ENCODE assay signal across 12 cellular contexts in genomic region chr10:12628964-12629766, GRCh38.
A peak's percentile ranks its signal among the peaks of the same experiment; 100 is the strongest.
DNase-seq lines count a peak whose midpoint lies in the region; ATAC-seq and TF ChIP-seq lines count a peak whose summit lies in the region.
"Had no signal": no experiment of that assay in that cellular context is flagged by ENCODE, and none has a peak within 500 bp of the region (broad histone marks: within the 10 kb centered on the region; RNA-seq: fewer than 3 reads in every experiment).

No MANE protein-coding gene starts in this region.

- H3K9me3 ChIP-seq in endodermal cell (ENCODE audit: control insufficient read depth, low read length) (peaks cover 16% of the 10 kb centered on the region), aorta (ENCODE audit: control insufficient read depth, low read length) (no peaks in the 10 kb centered on the region)
- H3K9me3 ChIP-seq: suprapubic skin had no signal

- intact Hi-C loops in aorta (cut with DNase I): no loop called here

- peak; percentile 66 to 90 for ATAC-seq in activated naive CD4-positive, alpha-beta T cell treated with anti-CD3 and anti-CD28 coated beads, Interleukin-2, amount 50 U/mL, for 72 hours
- no peak for ATAC-seq in stimulated activated memory B cell treated with anti-CD40 and anti-IgM and Interleukin-4, amounts not matched to agents 10 μg/mL and 1 μg/mL and 100 μg/mL, for 72 hours
- no peak for ATAC-seq in aorta (ENCODE audit: low FRiP score)
- ATAC-seq: heart right ventricle had no signal

- H3K36me3 ChIP-seq in endodermal cell (ENCODE audit: control insufficient read depth, insufficient read depth, low read length) (no peaks in the 10 kb centered on the region), aorta (ENCODE audit: control insufficient read depth in 1 of 2, insufficient read depth in 2 of 2, low read length in 1 of 2) (no peaks in the 10 kb centered on the region)
- H3K36me3 ChIP-seq: heart right ventricle, suprapubic skin had no signal

- no peak overlapping the region for H3K27ac ChIP-seq in endodermal cell (ENCODE audit: low read depth, low read length)
- H3K27ac ChIP-seq in aorta (ENCODE audit: low read depth in 1 of 2, low read length in 2 of 2): no peak overlapping the region
- H3K27ac ChIP-seq: BLaER1 treated with 17β-estradiol and CSF1 and Interleukin-3, amounts not matched to agents 10 nM and 100 nM; heart right ventricle; suprapubic skin had no signal

- DNase-seq in activated naive CD4-positive, alpha-beta T cell treated with anti-CD3 and anti-CD28 coated beads, Interleukin-2, amount 50 U/mL, for 72 hours (ENCODE audit: low spot score in 2 of 2): no peak
- DNase-seq in activated naive CD4-positive, alpha-beta T cell treated with anti-CD3 and anti-CD28 coated beads, Interleukin-2, amount 10 ng/mL, durations not matched to agents 7 days and 5 days: no peak
- DNase-seq in NCI-H510A treated with DMSO at 0.1 percent for 48 hours (lab: John Stamatoyannopoulos, UW) (peak; percentile 81), endodermal cell (no peak), aorta (no peak), ecto neural progenitor cell (ENCODE audit: low spot score) (no peak), T-helper 9 cell (no peak)
- DNase-seq: cortex of kidney, heart right ventricle had no signal

- H3K27me3 ChIP-seq in endodermal cell (ENCODE audit: control insufficient read depth, insufficient read depth, low read length, poor library complexity, severe bottlenecking) (no peaks in the 10 kb centered on the region), aorta (ENCODE audit: control insufficient read depth in 1 of 2, insufficient read depth in 2 of 2, low read length in 1 of 2) (no peaks in the 10 kb centered on the region)
- H3K27me3 ChIP-seq: BLaER1 treated with 17β-estradiol and CSF1 and Interleukin-3, amounts not matched to agents 10 nM and 100 nM; heart right ventricle; suprapubic skin had no signal

- H3K27ac Mint-ChIP-seq in activated naive CD4-positive, alpha-beta T cell treated with anti-CD3 and anti-CD28 coated beads, Interleukin-2, amount 50 U/mL, for 72 hours: peak overlapping the region in 1 of 2 donors; percentile 63
- H3K27ac Mint-ChIP-seq in activated naive CD4-positive, alpha-beta T cell treated with anti-CD3 and anti-CD28 coated beads, Interleukin-2, amount 10 ng/mL, durations not matched to agents 7 days and 5 days: no peak overlapping the region
- H3K27ac Mint-ChIP-seq in endodermal cell: peak overlapping the region; percentile 20
- peak overlapping the region; percentile 48 for H3K27ac Mint-ChIP-seq in stimulated activated memory B cell treated with anti-CD40 and anti-IgM and Interleukin-4, amounts not matched to agents 10 μg/mL and 1 μg/mL and 100 μg/mL, for 72 hours

- no peak for TF ChIP-seq CTCF in endodermal cell (conservative IDR thresholded peaks at IDR 0.05)

- CTCF ChIA-PET in activated naive CD4-positive, alpha-beta T cell treated with anti-CD3 and anti-CD28 coated beads, Interleukin-2, amount 10 ng/mL, durations not matched to agents 7 days and 5 days (lab: Charles Lee): interaction anchor here (1.1 to 1.3 kb wide), 2 partner anchors 28 to 415 kb away, joined by 3 to 4 read pairs; no protein-coding TSS in a partner anchor

- H3K9ac ChIP-seq in endodermal cell (ENCODE audit: extremely low read depth, low read length, poor library complexity, severe bottlenecking): no peak overlapping the region
- H3K9ac ChIP-seq: BLaER1 treated with 17β-estradiol and CSF1 and Interleukin-3, amounts not matched to agents 10 nM and 100 nM had no signal

- H3K36me3 Mint-ChIP-seq in activated naive CD4-positive, alpha-beta T cell treated with anti-CD3 and anti-CD28 coated beads, Interleukin-2, amount 50 U/mL, for 72 hours: no peaks in the 10 kb centered on the region
- H3K36me3 Mint-ChIP-seq in activated naive CD4-positive, alpha-beta T cell treated with anti-CD3 and anti-CD28 coated beads, Interleukin-2, amount 10 ng/mL, durations not matched to agents 7 days and 5 days: no peaks in the 10 kb centered on the region
- H3K36me3 Mint-ChIP-seq in endodermal cell (ENCODE audit: low read depth): no peaks in the 10 kb centered on the region
- H3K36me3 Mint-ChIP-seq in stimulated activated memory B cell treated with anti-CD40 and anti-IgM and Interleukin-4, amounts not matched to agents 10 μg/mL and 1 μg/mL and 100 μg/mL, for 72 hours: peaks cover 17% of the 10 kb centered on the region

- no peak overlapping the region for H3K4me3 Mint-ChIP-seq in activated naive CD4-positive, alpha-beta T cell treated with anti-CD3 and anti-CD28 coated beads, Interleukin-2, amount 10 ng/mL, durations not matched to agents 7 days and 5 days
- H3K4me3 Mint-ChIP-seq in endodermal cell: no peak overlapping the region
- H3K4me3 Mint-ChIP-seq in stimulated activated memory B cell treated with anti-CD40 and anti-IgM and Interleukin-4, amounts not matched to agents 10 μg/mL and 1 μg/mL and 100 μg/mL, for 72 hours: no peak overlapping the region

- peaks cover 12% of the 10 kb centered on the region for H3K4me1 ChIP-seq in endodermal cell (ENCODE audit: control insufficient read depth, insufficient read depth, low read length)
- no peaks in the 10 kb centered on the region for H3K4me1 ChIP-seq in aorta (ENCODE audit: control insufficient read depth in 1 of 2, insufficient read depth in 2 of 2, low read length in 2 of 2)
- H3K4me1 ChIP-seq: suprapubic skin had no signal

- H3K4me3 ChIP-seq in endodermal cell (ENCODE audit: low read length): no peak overlapping the region
- H3K4me3 ChIP-seq in aorta (ENCODE audit: low read length in 2 of 2): no peak overlapping the region
- H3K4me3 ChIP-seq: BLaER1 treated with 17β-estradiol and CSF1 and Interleukin-3, amounts not matched to agents 10 nM and 100 nM; heart right ventricle; suprapubic skin had no signal

- H3K27me3 Mint-ChIP-seq in activated naive CD4-positive, alpha-beta T cell treated with anti-CD3 and anti-CD28 coated beads, Interleukin-2, amount 10 ng/mL, durations not matched to agents 7 days and 5 days: no peaks in the 10 kb centered on the region
- H3K27me3 Mint-ChIP-seq in endodermal cell (ENCODE audit: insufficient read depth): no peaks in the 10 kb centered on the region
- H3K27me3 Mint-ChIP-seq in stimulated activated memory B cell treated with anti-CD40 and anti-IgM and Interleukin-4, amounts not matched to agents 10 μg/mL and 1 μg/mL and 100 μg/mL, for 72 hours: no peaks in the 10 kb centered on the region

- WGBS in endodermal cell (ENCODE audit: insufficient coverage in 1 of 2, insufficient read length in 1 of 2), 2 experiments: 62 to 80% methylated on average over 4 to 10 of the region's 10 CpGs
- 61 to 68% methylated on average over 10 of the region's 10 CpGs for WGBS in aorta, 2 donors

- H3K9me3 Mint-ChIP-seq in activated naive CD4-positive, alpha-beta T cell treated with anti-CD3 and anti-CD28 coated beads, Interleukin-2, amount 50 U/mL, for 72 hours: no peaks in the 10 kb centered on the region
- H3K9me3 Mint-ChIP-seq in activated naive CD4-positive, alpha-beta T cell treated with anti-CD3 and anti-CD28 coated beads, Interleukin-2, amount 10 ng/mL, durations not matched to agents 7 days and 5 days: no peaks in the 10 kb centered on the region
- H3K9me3 Mint-ChIP-seq in endodermal cell: peaks cover 13% of the 10 kb centered on the region
- no peaks in the 10 kb centered on the region for H3K9me3 Mint-ChIP-seq in stimulated activated memory B cell treated with anti-CD40 and anti-IgM and Interleukin-4, amounts not matched to agents 10 μg/mL and 1 μg/mL and 100 μg/mL, for 72 hours

- peaks cover 3% of the 10 kb centered on the region for H3K4me1 Mint-ChIP-seq in activated naive CD4-positive, alpha-beta T cell treated with anti-CD3 and anti-CD28 coated beads, Interleukin-2, amount 10 ng/mL, durations not matched to agents 7 days and 5 days
- H3K4me1 Mint-ChIP-seq in endodermal cell: peaks cover 11% of the 10 kb centered on the region
- peaks cover 50% of the 10 kb centered on the region for H3K4me1 Mint-ChIP-seq in stimulated activated memory B cell treated with anti-CD40 and anti-IgM and Interleukin-4, amounts not matched to agents 10 μg/mL and 1 μg/mL and 100 μg/mL, for 72 hours

Comparison
In these comparisons a context has a peak if more than half of its experiments do, and no peak if none do; other contexts are left out.
1. ATAC-seq: peak in activated naive CD4-positive, alpha-beta T cell treated with anti-CD3 and anti-CD28 coated beads, Interleukin-2, amount 50 U/mL, for 72 hours (2 of 2); none in stimulated activated memory B cell treated with anti-CD40 and anti-IgM and Interleukin-4, amounts not matched to agents 10 μg/mL and 1 μg/mL and 100 μg/mL, for 72 hours (single experiment) and aorta (single experiment).